8 cellular contexts compared by ENCODE assay signal in genomic region chr3:99817047-99817436, GRCh38. TPM values are rescaled to one million over a fixed set of nuclear protein-coding genes. Genes with fewer than 3 reads are reported as not detected.
A peak's percentile ranks its signal among the peaks of the same experiment; 100 is the strongest.
DNase-seq lines count a peak whose midpoint lies in the region; ATAC-seq and TF ChIP-seq lines count a peak whose summit lies in the region.

No MANE protein-coding gene starts in this region.

- peak overlapping the region; percentile 86 for H3K4me2 ChIP-seq in OCI-LY3 (ENCODE audit: low read length)

- H3K4me3 ChIP-seq in OCI-LY3 (ENCODE audit: low read length) (peak overlapping the region; percentile 92), choroid plexus epithelial cell (ENCODE audit: low read depth, low read length) (peak overlapping the region; percentile 81), mesodermal cell (ENCODE audit: extremely low read depth, insufficient read depth, low read length, poor library complexity, severe bottlenecking) (peak overlapping the region; percentile 64), aorta (ENCODE audit: low read length in 2 of 2) (peak overlapping the region; percentile 39 to 83)

- TF ChIP-seq CTCF in OCI-LY3 (IDR thresholded peaks at IDR 0.05; ENCODE audit: low read depth, low read length) (no peak), choroid plexus epithelial cell (conservative IDR thresholded peaks at IDR 0.05; ENCODE audit: low read depth, low read length) (no peak)

- H3K9me3 ChIP-seq in OCI-LY3 (ENCODE audit: insufficient read depth, low read length) (no peaks in the 10 kb centered on the region), mesodermal cell (ENCODE audit: control insufficient read depth, low read length) (no peaks in the 10 kb centered on the region), aorta (ENCODE audit: control insufficient read depth, low read length) (no peaks in the 10 kb centered on the region)

- peaks cover 46% of the 10 kb centered on the region for H3K79me2 ChIP-seq in OCI-LY3 (ENCODE audit: low read length)

- H3K27me3 ChIP-seq in OCI-LY3 (ENCODE audit: low read depth, low read length) (no peaks in the 10 kb centered on the region), aorta (ENCODE audit: control insufficient read depth in 1 of 2, insufficient read depth in 2 of 2, low read length in 1 of 2) (no peaks in the 10 kb centered on the region)

- peak overlapping the region; percentile 74 for H3K9ac ChIP-seq in OCI-LY3 (ENCODE audit: low read length)

- H3K36me3 ChIP-seq in OCI-LY3 (replicated peaks; ENCODE audit: low read depth, low read length) (peaks cover 8% of the 10 kb centered on the region), mesodermal cell (ENCODE audit: control insufficient read depth, insufficient read depth, low read length) (no peaks in the 10 kb centered on the region), aorta (ENCODE audit: control insufficient read depth in 1 of 2, insufficient read depth in 2 of 2, low read length in 1 of 2) (no peaks in the 10 kb centered on the region)

- DNase-seq in DMS53 (lab: John Stamatoyannopoulos, UW) (peak; percentile 64), DMS53 treated with DMSO at 0.1 percent for 48 hours (lab: John Stamatoyannopoulos, UW; ENCODE audit: unreplicated experiment) (no peak), choroid plexus epithelial cell (ENCODE audit: low read depth) (no peak), aorta (no peak), dermis blood vessel endothelial cell (no peak), DMS153 (lab: John Stamatoyannopoulos, UW) (no peak)

- peak overlapping the region; percentile 92 for H2AFZ ChIP-seq in OCI-LY3 (ENCODE audit: low read depth, low read length)

- no peaks in the 10 kb centered on the region for H4K20me1 ChIP-seq in OCI-LY3 (ENCODE audit: insufficient read depth, low read length)

- intact Hi-C loops in aorta (cut with DNase I), result no loop called here

- WGBS in mesodermal cell (ENCODE audit: insufficient coverage in 2 of 2), 2 experiments, result 15 to 34% methylated on average over 10 to 11 of the region's 15 CpGs
- 1% methylated on average over 15 of the region's 15 CpGs for WGBS in aorta, 2 donors

- H3K27ac ChIP-seq in OCI-LY3 (ENCODE audit: low read length), result peak overlapping the region; percentile 65; the same call in 1 of the 2 replicates
- peak overlapping the region; percentile 80 for H3K27ac ChIP-seq in mesodermal cell (ENCODE audit: low read depth, low read length, severe bottlenecking)
- peak overlapping the region in 1 of 2 donors; percentile 21 for H3K27ac ChIP-seq in aorta (ENCODE audit: low read depth in 1 of 2, low read length in 2 of 2)

- peak; percentile 16 for ATAC-seq in aorta (ENCODE audit: low FRiP score)

- peaks cover 16% of the 10 kb centered on the region for H3K4me1 ChIP-seq in OCI-LY3 (ENCODE audit: low read length)
- no peaks in the 10 kb centered on the region for H3K4me1 ChIP-seq in mesodermal cell (ENCODE audit: control insufficient read depth, insufficient read depth, low read length, poor library complexity, severe bottlenecking)
- peaks cover 0 to 2% of the 10 kb centered on the region in 2 donors for H3K4me1 ChIP-seq in aorta (ENCODE audit: control insufficient read depth in 1 of 2, insufficient read depth in 2 of 2, low read length in 2 of 2)

RNA-seq across cellular contexts. Expression of gene CMSS1, which starts 0.6 kb away (rescaled TPM):
- 52.0 TPM for polyA plus RNA-seq in mesodermal cell (2013, experiment 1 of 2)
- polyA plus RNA-seq in mesodermal cell (2013, experiment 2 of 2), result 47.8 TPM
- total RNA-seq in aorta (10 to 100 TPM; 21.3 to 31.0 TPM), dermis blood vessel endothelial cell (7.5 and 15.5 TPM in 2 replicates)
- polyA plus RNA-seq in aorta, result 10 to 100 TPM; 35.6 to 36.3 TPM
